ENCODE assay signal across 15 cellular contexts in genomic region chr2:141499123-141499522, GRCh38.
"Had no signal": no experiment of that assay in that cellular context is flagged by ENCODE, and none has a peak within 500 bp of the region (broad histone marks: within the 10 kb centered on the region; RNA-seq: fewer than 3 reads in every experiment).

No MANE protein-coding gene starts in this region.

- H3K9me3 ChIP-seq: adrenal gland had no signal

- H3K27me3 ChIP-seq: adrenal gland had no signal

- H3K9me3 Mint-ChIP-seq: activated T-helper 1 cell treated with anti-CD3 and anti-CD28 coated beads, Interleukin-12 subunit alpha, Interleukin-12 subunit beta, Interleukin-2, Interleukin-4 antibody, amounts not matched to agents 30 ng/mL and 10 ng/mL and 1 ng/mL, durations not matched to agents 14 hours and 24 hours and 36 hours; nephron progenitor cell had no signal

- H3K36me3 Mint-ChIP-seq: activated naive CD4-positive, alpha-beta T cell treated with anti-CD3 and anti-CD28 coated beads, Interleukin-2, amount 50 U/mL, for 72 hours had no signal

- H3K4me1 Mint-ChIP-seq: nephron progenitor cell had no signal

- DNase-seq: activated CD4-positive, alpha-beta T cell treated with anti-CD3 and anti-CD28 coated beads, Interleukin-2, amount 50 U/mL, for 4 hours; activated gamma-delta T cell treated with Interleukin-2 at 50 U/mL for 16 hours; adrenal gland; dermis blood vessel endothelial cell; effector memory CD4-positive, alpha-beta T cell; midbrain; nephron progenitor cell; occipital lobe; stimulated activated CD8-positive, alpha-beta memory T cell treated with anti-CD3 and anti-CD28 coated beads, Interleukin-4, amount 100 ng/mL, for 48 hours; stimulated activated naive CD4-positive, alpha-beta T cell; T-helper 9 cell; WERI-Rb-1 had no signal

- H3K27ac Mint-ChIP-seq: activated naive CD4-positive, alpha-beta T cell treated with anti-CD3 and anti-CD28 coated beads, Interleukin-2, amount 50 U/mL, for 72 hours; activated T-helper 1 cell treated with anti-CD3 and anti-CD28 coated beads, Interleukin-12 subunit alpha, Interleukin-12 subunit beta, Interleukin-2, Interleukin-4 antibody, amounts not matched to agents 30 ng/mL and 10 ng/mL and 1 ng/mL, durations not matched to agents 14 hours and 24 hours and 36 hours; nephron progenitor cell had no signal

- H3K36me3 ChIP-seq: adrenal gland, WERI-Rb-1 had no signal

- H3K27ac ChIP-seq: adrenal gland, WERI-Rb-1 had no signal

- H3K4me3 Mint-ChIP-seq: activated T-helper 1 cell treated with anti-CD3 and anti-CD28 coated beads, Interleukin-12 subunit alpha, Interleukin-12 subunit beta, Interleukin-2, Interleukin-4 antibody, amounts not matched to agents 30 ng/mL and 10 ng/mL and 1 ng/mL, durations not matched to agents 14 hours and 24 hours and 36 hours; nephron progenitor cell had no signal

- ATAC-seq: activated naive CD4-positive, alpha-beta T cell treated with anti-CD3 and anti-CD28 coated beads, Interleukin-2, amount 50 U/mL, for 72 hours had no signal

- H3K4me3 ChIP-seq: adrenal gland, lung had no signal

- H3K4me1 ChIP-seq: adrenal gland had no signal
